Comparison of ENCODE assay signal across 11 cellular contexts in the genomic region with DNA sequence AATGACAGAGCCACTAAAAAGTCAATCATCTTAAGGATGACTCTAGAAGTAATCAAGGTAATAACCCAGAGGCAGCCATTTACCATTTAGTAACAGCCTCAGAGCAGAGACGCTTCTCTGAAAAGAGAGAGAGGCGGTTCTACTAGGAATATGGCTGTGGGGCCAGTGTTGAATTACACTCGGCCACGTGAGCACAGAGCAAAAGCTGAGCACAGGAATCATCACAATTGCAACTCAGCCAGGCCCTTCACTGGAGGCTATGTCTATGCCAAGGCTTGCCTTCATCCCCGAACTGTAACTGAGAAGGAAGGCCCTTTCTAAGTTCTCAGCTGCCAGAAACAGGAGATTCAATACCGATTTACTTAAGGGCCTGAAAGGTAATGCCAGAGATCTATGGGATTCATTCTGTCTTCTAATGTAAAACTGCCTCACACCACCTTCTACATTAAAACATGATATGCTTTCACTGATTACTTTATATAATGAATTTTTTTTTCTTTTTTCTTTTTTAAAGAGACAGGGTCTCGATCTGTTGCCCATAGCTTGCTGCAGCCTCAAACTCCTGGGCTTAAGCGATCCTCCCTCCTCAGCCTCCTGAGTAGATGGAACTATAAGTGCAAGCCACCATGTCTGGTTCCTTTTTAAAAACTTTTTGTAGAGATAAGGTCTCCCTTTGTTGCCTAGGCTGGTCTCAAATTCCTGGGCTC.
DNase-seq lines count a peak whose midpoint lies in the region; ATAC-seq lines count a peak whose summit lies in the region.
"Had no signal": no experiment of that assay in that cellular context is flagged by ENCODE, and none has a peak within 500 bp of the region (broad histone marks: within the 10 kb centered on the region; RNA-seq: fewer than 3 reads in every experiment).

No MANE protein-coding gene starts in this region.

- H4K8ac ChIP-seq in mesenchymal stem cell (ENCODE audit: low read length), result no peak overlapping the region

- no peak overlapping the region for H3K18ac ChIP-seq in mesenchymal stem cell (ENCODE audit: low read depth in 1 of 2, low read length in 2 of 2)

- intact Hi-C loops in aorta (cut with DNase I), result no loop called here
- intact Hi-C loops in activated naive CD4-positive, alpha-beta T cell treated with anti-CD3 and anti-CD28 coated beads for 36 hours (cut with micrococcal nuclease), result no loop called here

- H2AK5ac ChIP-seq in mesenchymal stem cell (ENCODE audit: low read length, severe bottlenecking), result no peak overlapping the region

- no peak overlapping the region for H2AFZ ChIP-seq in mesenchymal stem cell (ENCODE audit: low read depth, low read length)

- H3K4ac ChIP-seq in mesenchymal stem cell (ENCODE audit: low read depth in 1 of 2, low read length in 2 of 2), result no peak overlapping the region

- no peak overlapping the region for H2BK12ac ChIP-seq in mesenchymal stem cell (ENCODE audit: low read length in 2 of 2)

- H2BK5ac ChIP-seq in mesenchymal stem cell (ENCODE audit: low read depth, low read length, poor library complexity, severe bottlenecking), result no peak overlapping the region

- peaks cover 20% of the 10 kb centered on the region for H3K79me1 ChIP-seq in mesenchymal stem cell (replicated peaks; ENCODE audit: low read length, poor library complexity, severe bottlenecking)

- H3K9me3 Mint-ChIP-seq in activated naive CD4-positive, alpha-beta T cell treated with anti-CD3 and anti-CD28 coated beads for 36 hours, result no peaks in the 10 kb centered on the region
- H3K9me3 Mint-ChIP-seq: activated T-cell treated with anti-CD3 and anti-CD28 coated beads, Interleukin-2, amount 50 U/mL, for 4 hours; T-helper 2 cell treated with Interferon-gamma antibody and Interleukin-4, amounts not matched to agents 5 μg/mL and 100 μg/mL, for 36 hours had no signal

- H3K36me3 Mint-ChIP-seq in activated naive CD4-positive, alpha-beta T cell treated with anti-CD3 and anti-CD28 coated beads for 36 hours (ENCODE audit: low read depth), result peaks cover 9% of the 10 kb centered on the region

- H3K4me1 ChIP-seq in ectodermal cell (ENCODE audit: control insufficient read depth, insufficient read depth, low read length) (no peaks in the 10 kb centered on the region), mesenchymal stem cell (ENCODE audit: control insufficient read depth, insufficient read depth, low read depth, low read length) (peaks cover 2% of the 10 kb centered on the region), aorta (ENCODE audit: control insufficient read depth in 1 of 2, insufficient read depth in 2 of 2, low read length in 2 of 2) (no peaks in the 10 kb centered on the region)

- H3K9ac ChIP-seq in mesenchymal stem cell (ENCODE audit: low read length), result peak overlapping the region; percentile 78

- H3K27me3 ChIP-seq in ectodermal cell (ENCODE audit: control insufficient read depth, insufficient read depth, low read length, poor library complexity, severe bottlenecking) (no peaks in the 10 kb centered on the region), mesenchymal stem cell (ENCODE audit: control insufficient read depth in 1 of 2, insufficient read depth in 1 of 2, low read length in 2 of 2) (no peaks in the 10 kb centered on the region), aorta (ENCODE audit: control insufficient read depth in 1 of 2, insufficient read depth in 2 of 2, low read length in 1 of 2) (no peaks in the 10 kb centered on the region)

- H3K4me3 ChIP-seq in ectodermal cell (ENCODE audit: insufficient read depth, low read depth, low read length), result no peak overlapping the region
- no peak overlapping the region for H3K4me3 ChIP-seq in mesenchymal stem cell (ENCODE audit: insufficient read depth in 1 of 2, low read depth in 1 of 2, low read length in 2 of 2)
- no peak overlapping the region for H3K4me3 ChIP-seq in aorta (ENCODE audit: low read length in 2 of 2)

- CTCF ChIA-PET in activated naive CD4-positive, alpha-beta T cell treated with anti-CD3 and anti-CD28 coated beads for 36 hours (lab: Charles Lee), result no interaction called here

- no peak overlapping the region for H3K27ac Mint-ChIP-seq in activated naive CD4-positive, alpha-beta T cell treated with anti-CD3 and anti-CD28 coated beads for 36 hours
- H3K27ac Mint-ChIP-seq: T-helper 2 cell treated with Interferon-gamma antibody and Interleukin-4, amounts not matched to agents 5 μg/mL and 100 μg/mL, for 36 hours had no signal

- no peaks in the 10 kb centered on the region for H3K27me3 Mint-ChIP-seq in activated naive CD4-positive, alpha-beta T cell treated with anti-CD3 and anti-CD28 coated beads for 36 hours (ENCODE audit: low read depth)

- H3K27ac ChIP-seq in ectodermal cell (ENCODE audit: insufficient read depth, low read depth, low read length, poor library complexity, severe bottlenecking), result peak overlapping the region; percentile 60
- H3K27ac ChIP-seq in mesenchymal stem cell (ENCODE audit: low read length, poor library complexity, severe bottlenecking), result no peak overlapping the region
- H3K27ac ChIP-seq in aorta (ENCODE audit: low read depth in 1 of 2, low read length in 2 of 2), result peak overlapping the region in 1 of 2 donors; percentile 17

- H4K91ac ChIP-seq in mesenchymal stem cell (ENCODE audit: low read length), result no peak overlapping the region

- no peak overlapping the region for H2BK120ac ChIP-seq in mesenchymal stem cell (ENCODE audit: low read depth, low read length)

- 75 to 81% methylated on average over 8 of the region's 8 CpGs for WGBS in ectodermal cell, 2 experiments
- 88% methylated on average over 8 of the region's 8 CpGs for WGBS in mesenchymal stem cell
- WGBS in aorta, 2 donors, result 32 to 34% methylated on average over 8 of the region's 8 CpGs

- no peaks in the 10 kb centered on the region for H3K9me3 ChIP-seq in ectodermal cell (ENCODE audit: control insufficient read depth, low read length)
- no peaks in the 10 kb centered on the region for H3K9me3 ChIP-seq in mesenchymal stem cell (ENCODE audit: control insufficient read depth, low read length)
- no peaks in the 10 kb centered on the region for H3K9me3 ChIP-seq in aorta (ENCODE audit: control insufficient read depth, low read length)

- peak; percentile 8 for DNase-seq in NCI-H748 (lab: John Stamatoyannopoulos, UW; ENCODE audit: unreplicated experiment)
- DNase-seq in NCI-H748 treated with DMSO at 0.1 percent for 48 hours (lab: John Stamatoyannopoulos, UW), result no peak
- DNase-seq in mesenchymal stem cell, result no peak
- DNase-seq in aorta, result peak in 1 of 2 donors; percentile 59
- no peak for DNase-seq in activated naive CD4-positive, alpha-beta T cell treated with anti-CD3 and anti-CD28 coated beads for 36 hours
- no peak for DNase-seq in glomerular visceral epithelial cell (ENCODE audit: extremely low spot score)
- DNase-seq: activated T-cell treated with anti-CD3 and anti-CD28 coated beads, Interleukin-2, amount 50 U/mL, for 4 hours; NCI-H345 had no signal

- no peak overlapping the region for H3K23ac ChIP-seq in mesenchymal stem cell (ENCODE audit: low read length in 2 of 2)

- peaks cover 10% of the 10 kb centered on the region for H3K4me1 Mint-ChIP-seq in activated naive CD4-positive, alpha-beta T cell treated with anti-CD3 and anti-CD28 coated beads for 36 hours (ENCODE audit: low read depth)

- peak; percentile 68 for ATAC-seq in aorta (ENCODE audit: low FRiP score)
- ATAC-seq in HG03442 (IDR thresholded peaks at IDR 0.05; ENCODE audit: unreplicated experiment), result no peak
- ATAC-seq: activated T-cell treated with anti-CD3 and anti-CD28 coated beads, Interleukin-2, amount 50 U/mL, for 4 hours had no signal

- H3K36me3 ChIP-seq in ectodermal cell (ENCODE audit: control insufficient read depth, insufficient read depth, low read length) (no peaks in the 10 kb centered on the region), mesenchymal stem cell (ENCODE audit: control insufficient read depth in 1 of 2, insufficient read depth in 2 of 2, low read depth in 1 of 2, low read length in 2 of 2) (peaks cover 0 to 9% of the 10 kb centered on the region in 2 experiments), aorta (ENCODE audit: control insufficient read depth in 1 of 2, insufficient read depth in 2 of 2, low read length in 1 of 2) (peaks cover 0 to 3% of the 10 kb centered on the region in 2 donors)

- H3K4me3 Mint-ChIP-seq in activated naive CD4-positive, alpha-beta T cell treated with anti-CD3 and anti-CD28 coated beads for 36 hours, result no peak overlapping the region
- H3K4me3 Mint-ChIP-seq: activated T-cell treated with anti-CD3 and anti-CD28 coated beads, Interleukin-2, amount 50 U/mL, for 4 hours; T-helper 2 cell treated with Interferon-gamma antibody and Interleukin-4, amounts not matched to agents 5 μg/mL and 100 μg/mL, for 36 hours had no signal

- H3K4me2 ChIP-seq in mesenchymal stem cell (ENCODE audit: low read length, poor library complexity, severe bottlenecking), result no peak overlapping the region

- no peak overlapping the region for H2BK15ac ChIP-seq in mesenchymal stem cell (ENCODE audit: low read depth, poor library complexity, severe bottlenecking)

- H3K14ac ChIP-seq in mesenchymal stem cell (ENCODE audit: low read length in 2 of 2), result no peak overlapping the region
